ENCODE assay signal across 10 cellular contexts in genomic region chr2:189569295-189569925, GRCh38. TPM values are rescaled to one million over a fixed set of nuclear protein-coding genes. Genes with fewer than 3 reads are reported as not detected.
DNase-seq lines count a peak whose midpoint lies in the region; ATAC-seq and TF ChIP-seq lines count a peak whose summit lies in the region.
"Had no signal": no experiment of that assay in that cellular context is flagged by ENCODE, and none has a peak within 500 bp of the region (broad histone marks: within the 10 kb centered on the region; RNA-seq: fewer than 3 reads in every experiment).

No MANE protein-coding gene starts in this region.

- peaks cover 76% of the 10 kb centered on the region for H3K36me3 Mint-ChIP-seq in nephron (ENCODE audit: low read depth)
- H3K36me3 Mint-ChIP-seq: neural progenitor cell had no signal

- no peaks in the 10 kb centered on the region for H3K9me3 ChIP-seq in ovary
- H3K9me3 ChIP-seq: body of pancreas had no signal

- TF ChIP-seq CTCF in nephron (IDR thresholded peaks at IDR 0.05; ENCODE audit: unreplicated experiment in 3 of 3) (peak in 1 of 3 experiments; percentile 24), ovary (IDR thresholded peaks at IDR 0.05) (no peak)

- peak overlapping the region; percentile 97 to 98 (median 97) for H3K27ac Mint-ChIP-seq in nephron
- H3K27ac Mint-ChIP-seq: neural progenitor cell had no signal

- no peaks in the 10 kb centered on the region for H3K9me3 Mint-ChIP-seq in nephron

- no peak overlapping the region for H3K4me3 ChIP-seq in ovary
- H3K4me3 ChIP-seq: body of pancreas, neural progenitor cell had no signal

- H3K4me3 Mint-ChIP-seq in nephron: peak overlapping the region; percentile 42 to 67 (median 50)
- H3K4me3 Mint-ChIP-seq: neural progenitor cell had no signal

- H3K4me1 Mint-ChIP-seq in nephron: peaks cover 50% of the 10 kb centered on the region

- peaks cover 25% of the 10 kb centered on the region for H3K4me1 ChIP-seq in ovary (ENCODE audit: insufficient read depth)
- H3K4me1 ChIP-seq: neural progenitor cell had no signal

- no peaks in the 10 kb centered on the region for H3K27me3 ChIP-seq in ovary
- H3K27me3 ChIP-seq: body of pancreas had no signal

- H3K36me3 ChIP-seq in ovary: no peaks in the 10 kb centered on the region
- H3K36me3 ChIP-seq: neural progenitor cell had no signal

- peak; percentile 71 for ATAC-seq in GM18498 (IDR thresholded peaks at IDR 0.05; ENCODE audit: unreplicated experiment)
- peak; percentile 66 for ATAC-seq in HG02938 (IDR thresholded peaks at IDR 0.05; ENCODE audit: unreplicated experiment)
- ATAC-seq: body of pancreas had no signal

- 2 to 4% (median 2%) methylated on average over 1 of the region's 1 CpG for WGBS in ovary, 3 donors

- DNase-seq in GDM1 (lab: John Stamatoyannopoulos, UW) (no peak), ovary (no peak), NCI-H2171 treated with DMSO at 0.1 percent for 48 hours (lab: John Stamatoyannopoulos, UW) (no peak)
- DNase-seq in stimulated activated CD4-positive, alpha-beta T cell treated with anti-CD3 and anti-CD28 coated beads, Interleukin-1b, Interleukin-23, amount 100 ng/mL, for 48 hours: no peak
- DNase-seq: body of pancreas had no signal

- TF ChIP-seq POLR2A in ovary (IDR thresholded peaks at IDR 0.05): no peak

- no peak for TF ChIP-seq EP300 in ovary (IDR thresholded peaks at IDR 0.05)

- intact Hi-C loops in ovary (cut with DNase I): loop anchor here in 2 of 4 donors (10.0 kb wide), 2 partner anchors 65 to 515 kb away; no protein-coding TSS in a partner anchor

- H3K27me3 Mint-ChIP-seq in nephron (ENCODE audit: low read depth): no peaks in the 10 kb centered on the region

- H3K27ac ChIP-seq in cingulate gyrus (ENCODE audit: low read depth, low read length) (peak overlapping the region; percentile 42), ovary (peak overlapping the region in 1 of 2 donors; percentile 55)
- H3K27ac ChIP-seq: neural progenitor cell had no signal

RNA-seq across cellular contexts. Expression of gene SLC40A1, which starts 11.2 kb away (rescaled TPM):
- 100 to 1,000 TPM; 243 to 515 (median 365) TPM for total RNA-seq in ovary
- polyA plus RNA-seq in ovary: 100 to 1,000 TPM; 288 to 361 TPM
